ENCODE assay signal across 25 cellular contexts in genomic region chr2:133107436-133107835, GRCh38.
"Had no signal": no experiment of that assay in that cellular context is flagged by ENCODE, and none has a peak within 500 bp of the region (broad histone marks: within the 10 kb centered on the region; RNA-seq: fewer than 3 reads in every experiment).

No MANE protein-coding gene starts in this region.

- H3K4me1 ChIP-seq: neural progenitor cell, prostate gland, right lobe of liver, tibial nerve, uterus had no signal

- H3K27me3 ChIP-seq: neural progenitor cell, neutrophil, ovary, right lobe of liver, tibial nerve, uterus had no signal

- ATAC-seq: left lobe of liver; natural killer cell; right lobe of liver; stimulated activated memory B cell treated with anti-CD40 and anti-IgM and Interleukin-4, amounts not matched to agents 10 μg/mL and 1 μg/mL and 100 μg/mL, for 72 hours; stimulated activated naive CD8-positive, alpha-beta T cell treated with anti-CD3 and anti-CD28 coated beads, Interleukin-15, amount 100 ng/mL, for 72 hours had no signal

- H3K36me3 ChIP-seq: neural progenitor cell, neutrophil, ovary, prostate gland, right lobe of liver, tibial nerve, uterus had no signal

- H3K4me3 ChIP-seq: lung, neural progenitor cell, ovary, prostate gland, right lobe of liver, smooth muscle cell, tibial nerve, uterus had no signal

- H3K27ac ChIP-seq: neural progenitor cell, neutrophil, ovary, prostate gland, right lobe of liver, tibial nerve, uterus had no signal

- H3K9me3 ChIP-seq: neutrophil, ovary, prostate gland, right lobe of liver, tibial nerve, uterus had no signal

- DNase-seq: hippocampal formation; left cardiac atrium; naive B cell; natural killer cell; nephron progenitor cell; occipital lobe; ovary; retina; right lobe of liver; stimulated activated CD4-positive, alpha-beta T cell treated with anti-CD3 and anti-CD28 coated beads, Interleukin-1b, Interleukin-23, amount 100 ng/mL, for 48 hours; stimulated activated CD4-positive, alpha-beta T cell treated with anti-CD3 and anti-CD28 coated beads, Interleukin-2, amount 100 ng/mL, for 48 hours; stimulated activated CD4-positive, alpha-beta T cell treated with anti-CD3 and anti-CD28 coated beads, Interleukin-4, amount 100 ng/mL, for 4 hours; stimulated activated CD8-positive, alpha-beta memory T cell treated with anti-CD3 and anti-CD28 coated beads, Interleukin-4, amount 100 ng/mL, for 48 hours; stimulated activated naive CD4-positive, alpha-beta T cell treated with Interleukin-2 at 50 U/mL for 16 hours; stimulated activated naive CD8-positive, alpha-beta T cell treated with anti-CD3 and anti-CD28 coated beads, Interleukin-15, amount 100 ng/mL, for 72 hours; substantia nigra; uterus had no signal
